1 cellular context compared by ENCODE assay signal in genomic region chr15:52101542-52102340, GRCh38.
TF ChIP-seq lines count a peak whose summit lies in the region.

No MANE protein-coding gene starts in this region.

TF ChIP-seq in GM12878, 131 proteins besides CTCF, POLR2A, EP300 and RAD21 (continued from another document):
- TF ChIP-seq, protein P1, sequence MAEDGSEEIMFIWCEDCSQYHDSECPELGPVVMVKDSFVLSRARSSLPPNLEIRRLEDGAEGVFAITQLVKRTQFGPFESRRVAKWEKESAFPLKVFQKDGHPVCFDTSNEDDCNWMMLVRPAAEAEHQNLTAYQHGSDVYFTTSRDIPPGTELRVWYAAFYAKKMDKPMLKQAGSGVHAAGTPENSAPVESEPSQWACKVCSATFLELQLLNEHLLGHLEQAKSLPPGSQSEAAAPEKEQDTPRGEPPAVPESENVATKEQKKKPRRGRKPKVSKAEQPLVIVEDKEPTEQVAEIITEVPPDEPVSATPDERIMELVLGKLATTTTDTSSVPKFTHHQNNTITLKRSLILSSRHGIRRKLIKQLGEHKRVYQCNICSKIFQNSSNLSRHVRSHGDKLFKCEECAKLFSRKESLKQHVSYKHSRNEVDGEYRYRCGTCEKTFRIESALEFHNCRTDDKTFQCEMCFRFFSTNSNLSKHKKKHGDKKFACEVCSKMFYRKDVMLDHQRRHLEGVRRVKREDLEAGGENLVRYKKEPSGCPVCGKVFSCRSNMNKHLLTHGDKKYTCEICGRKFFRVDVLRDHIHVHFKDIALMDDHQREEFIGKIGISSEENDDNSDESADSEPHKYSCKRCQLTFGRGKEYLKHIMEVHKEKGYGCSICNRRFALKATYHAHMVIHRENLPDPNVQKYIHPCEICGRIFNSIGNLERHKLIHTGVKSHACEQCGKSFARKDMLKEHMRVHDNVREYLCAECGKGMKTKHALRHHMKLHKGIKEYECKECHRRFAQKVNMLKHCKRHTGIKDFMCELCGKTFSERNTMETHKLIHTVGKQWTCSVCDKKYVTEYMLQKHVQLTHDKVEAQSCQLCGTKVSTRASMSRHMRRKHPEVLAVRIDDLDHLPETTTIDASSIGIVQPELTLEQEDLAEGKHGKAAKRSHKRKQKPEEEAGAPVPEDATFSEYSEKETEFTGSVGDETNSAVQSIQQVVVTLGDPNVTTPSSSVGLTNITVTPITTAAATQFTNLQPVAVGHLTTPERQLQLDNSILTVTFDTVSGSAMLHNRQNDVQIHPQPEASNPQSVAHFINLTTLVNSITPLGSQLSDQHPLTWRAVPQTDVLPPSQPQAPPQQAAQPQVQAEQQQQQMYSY (CRISPR knock-in tag; IDR thresholded peaks at IDR 0.05) = 0 out of 2 replicates have a peak, but pooled peaks have one; percentile 55
- TF ChIP-seq MXI1 (IDR thresholded peaks at IDR 0.05; ENCODE audit: low read depth, low read length) (no peak), IKZF2 (IDR thresholded peaks at IDR 0.05) (peak; percentile 91 to 95), ZBTB33 (IDR thresholded peaks at IDR 0.05) (no peak), MTA2 (IDR thresholded peaks at IDR 0.05; ENCODE audit: low read depth) (peak; percentile 98), MEF2B (IDR thresholded peaks at IDR 0.05; ENCODE audit: partially characterized antibody, poor library complexity, severe bottlenecking) (peak; percentile 60), CHD2 (IDR thresholded peaks at IDR 0.05; ENCODE audit: borderline replicate concordance, low read depth, low read length) (peak; percentile 53), MTA3 (IDR thresholded peaks at IDR 0.05; ENCODE audit: borderline replicate concordance, low read length) (peak; percentile 39; the same call in 1 of the 2 replicates), ZNF274 (IDR thresholded peaks at IDR 0.05; ENCODE audit: insufficient read depth, insufficient read length) (no peak), NFXL1 (IDR thresholded peaks at IDR 0.05; ENCODE audit: borderline replicate concordance) (no peak)
- TF ChIP-seq, protein P2, sequence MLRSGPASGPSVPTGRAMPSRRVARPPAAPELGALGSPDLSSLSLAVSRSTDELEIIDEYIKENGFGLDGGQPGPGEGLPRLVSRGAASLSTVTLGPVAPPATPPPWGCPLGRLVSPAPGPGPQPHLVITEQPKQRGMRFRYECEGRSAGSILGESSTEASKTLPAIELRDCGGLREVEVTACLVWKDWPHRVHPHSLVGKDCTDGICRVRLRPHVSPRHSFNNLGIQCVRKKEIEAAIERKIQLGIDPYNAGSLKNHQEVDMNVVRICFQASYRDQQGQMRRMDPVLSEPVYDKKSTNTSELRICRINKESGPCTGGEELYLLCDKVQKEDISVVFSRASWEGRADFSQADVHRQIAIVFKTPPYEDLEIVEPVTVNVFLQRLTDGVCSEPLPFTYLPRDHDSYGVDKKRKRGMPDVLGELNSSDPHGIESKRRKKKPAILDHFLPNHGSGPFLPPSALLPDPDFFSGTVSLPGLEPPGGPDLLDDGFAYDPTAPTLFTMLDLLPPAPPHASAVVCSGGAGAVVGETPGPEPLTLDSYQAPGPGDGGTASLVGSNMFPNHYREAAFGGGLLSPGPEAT (IDR thresholded peaks at IDR 0.05; ENCODE audit: low read depth) = peak; percentile 88
